In the genomic region with DNA sequence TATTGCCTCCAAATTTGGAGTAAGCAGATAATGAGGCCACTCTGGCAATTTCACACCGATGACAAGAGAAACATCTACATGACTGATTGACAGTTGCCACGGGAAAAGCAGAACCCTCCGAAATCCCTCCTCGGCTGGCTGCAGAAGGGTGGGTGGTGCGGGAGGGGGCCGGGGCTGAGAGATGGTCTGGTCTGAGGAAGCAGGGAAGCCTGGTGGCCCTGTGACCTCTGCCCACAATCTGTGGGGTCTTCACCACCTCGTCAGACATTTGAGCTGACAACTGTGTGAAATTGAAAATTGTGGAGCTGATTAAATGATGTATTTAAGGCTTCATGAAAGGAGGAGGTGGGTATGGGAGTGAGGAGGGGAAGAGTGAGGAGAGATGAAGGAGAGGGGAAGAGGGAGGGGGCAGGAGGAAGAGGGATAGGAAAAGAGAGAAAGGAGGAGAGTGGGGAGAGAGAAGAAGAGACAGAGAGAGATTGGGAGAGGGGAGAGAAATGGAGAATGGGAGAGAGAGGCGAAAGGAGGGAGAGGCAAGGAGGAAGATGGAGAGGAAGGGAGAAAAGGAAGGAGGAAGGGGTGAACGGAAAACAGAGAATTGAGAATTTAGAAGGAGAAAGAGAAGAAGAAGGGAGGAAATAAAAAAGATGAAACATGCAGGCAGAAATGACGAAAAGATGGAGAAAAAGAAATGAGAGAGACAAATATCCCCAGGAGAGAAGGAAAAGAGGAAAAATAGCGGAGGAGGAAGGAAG, we compare ENCODE assay signal across 21 cellular contexts.
A peak's percentile ranks its signal among the peaks of the same experiment; 100 is the strongest.
DNase-seq lines count a peak whose midpoint lies in the region; ATAC-seq and TF ChIP-seq lines count a peak whose summit lies in the region.
"Had no signal": no experiment of that assay in that cellular context is flagged by ENCODE, and none has a peak within 500 bp of the region (broad histone marks: within the 10 kb centered on the region; RNA-seq: fewer than 3 reads in every experiment).

No MANE protein-coding gene starts in this region.

- H3K9me3 Mint-ChIP-seq in GM23338 (no peaks in the 10 kb centered on the region), chondrocyte (ENCODE audit: low read depth) (no peaks in the 10 kb centered on the region), nephron (no peaks in the 10 kb centered on the region)
- H3K9me3 Mint-ChIP-seq: central memory CD8-positive, alpha-beta T cell; effector memory CD8-positive, alpha-beta T cell; stimulated activated naive CD8-positive, alpha-beta T cell treated with anti-CD3 and anti-CD28 coated beads, Interleukin-15, Interleukin-2, amounts not matched to agents 100 ng/mL and 50 ng/mL, for 24 hours had no signal

- H3K4me1 Mint-ChIP-seq in GM23338 (peaks cover 46% of the 10 kb centered on the region), chondrocyte (ENCODE audit: low read depth) (peaks cover 37% of the 10 kb centered on the region), nephron (peaks cover 63% of the 10 kb centered on the region)
- H3K4me1 Mint-ChIP-seq: central memory CD8-positive, alpha-beta T cell had no signal

- intact Hi-C loops in thyroid gland (cut with DNase I): no loop called here

- H3K27ac ChIP-seq in ACC112 (ENCODE audit: low read depth, low read length): no peak overlapping the region
- no peak overlapping the region for H3K27ac ChIP-seq in GM23338 (ENCODE audit: low read depth)
- H3K27ac ChIP-seq in thyroid gland: no peak overlapping the region
- H3K27ac ChIP-seq: KMS-11, SJSA1 had no signal

- no peaks in the 10 kb centered on the region for H3K79me2 ChIP-seq in ACC112 (ENCODE audit: control insufficient read depth, insufficient read depth, low read length, unreplicated experiment)
- no peaks in the 10 kb centered on the region for H3K79me2 ChIP-seq in GM23338 (replicated peaks; ENCODE audit: insufficient read depth)

- H3K9me3 ChIP-seq in thyroid gland: no peaks in the 10 kb centered on the region
- H3K9me3 ChIP-seq: SJSA1 had no signal

- H3K36me3 Mint-ChIP-seq in GM23338 (ENCODE audit: low read depth): no peaks in the 10 kb centered on the region
- H3K36me3 Mint-ChIP-seq in chondrocyte (ENCODE audit: low read depth): no peaks in the 10 kb centered on the region
- no peaks in the 10 kb centered on the region for H3K36me3 Mint-ChIP-seq in nephron (ENCODE audit: low read depth)

- TF ChIP-seq POLR2A in thyroid gland (IDR thresholded peaks at IDR 0.05): no peak

- H3K27ac Mint-ChIP-seq in GM23338: no peak overlapping the region
- peak overlapping the region; percentile 54 for H3K27ac Mint-ChIP-seq in chondrocyte (ENCODE audit: unreplicated experiment)
- H3K27ac Mint-ChIP-seq in nephron: peak overlapping the region; percentile 92 to 97 (median 95)
- H3K27ac Mint-ChIP-seq: effector memory CD8-positive, alpha-beta T cell; stimulated activated naive CD8-positive, alpha-beta T cell treated with anti-CD3 and anti-CD28 coated beads, Interleukin-15, Interleukin-2, amounts not matched to agents 100 ng/mL and 50 ng/mL, for 24 hours had no signal

- no peaks in the 10 kb centered on the region for H3K9me2 ChIP-seq in GM23338 (ENCODE audit: insufficient read depth)

- WGBS in thyroid gland, 2 donors: 47 to 52% methylated on average over 11 of the region's 11 CpGs

- TF ChIP-seq CTCF in GM23338 (conservative IDR thresholded peaks at IDR 0.05; ENCODE audit: low read depth in 2 of 2) (no peak), chondrocyte (IDR thresholded peaks at IDR 0.05) (no peak), nephron (IDR thresholded peaks at IDR 0.05; ENCODE audit: unreplicated experiment in 3 of 3) (no peak), thyroid gland (IDR thresholded peaks at IDR 0.05) (no peak)

- H3K36me3 ChIP-seq in ACC112 (ENCODE audit: insufficient read depth, low read length) (no peaks in the 10 kb centered on the region), GM23338 (ENCODE audit: insufficient read depth) (no peaks in the 10 kb centered on the region), thyroid gland (no peaks in the 10 kb centered on the region)
- H3K36me3 ChIP-seq: SJSA1 had no signal

- H3K27me3 Mint-ChIP-seq in GM23338 (ENCODE audit: insufficient read depth, low read depth, poor library complexity) (peaks cover 20% of the 10 kb centered on the region), chondrocyte (ENCODE audit: low read depth) (no peaks in the 10 kb centered on the region), nephron (ENCODE audit: low read depth) (peaks cover 46% of the 10 kb centered on the region)

- H2AFZ ChIP-seq in ACC112 (ENCODE audit: low read length, unreplicated experiment) (peak overlapping the region; percentile 68), GM23338 (peak overlapping the region; percentile 83)

- H3K4me1 ChIP-seq in ACC112 (ENCODE audit: control insufficient read depth, insufficient read depth, low read length, unreplicated experiment): peaks cover 23% of the 10 kb centered on the region
- H3K4me1 ChIP-seq in GM23338 (ENCODE audit: insufficient read depth): peaks cover 38% of the 10 kb centered on the region
- no peaks in the 10 kb centered on the region for H3K4me1 ChIP-seq in thyroid gland

- peak overlapping the region; percentile 75 for H3K4me2 ChIP-seq in GM23338
- H3K4me2 ChIP-seq: KMS-11 had no signal

- no peaks in the 10 kb centered on the region for H3F3A ChIP-seq in GM23338 (replicated peaks; ENCODE audit: low read depth)

- no peak for ATAC-seq in GM23338
- ATAC-seq: effector memory CD8-positive, alpha-beta T cell; PC-3 had no signal

- H3K4me3 Mint-ChIP-seq in GM23338 (peak overlapping the region; percentile 60), chondrocyte (ENCODE audit: unreplicated experiment) (peak overlapping the region; percentile 8), nephron (peak overlapping the region; percentile 67 to 79 (median 73))
- H3K4me3 Mint-ChIP-seq: central memory CD8-positive, alpha-beta T cell; effector memory CD8-positive, alpha-beta T cell; stimulated activated naive CD8-positive, alpha-beta T cell treated with anti-CD3 and anti-CD28 coated beads, Interleukin-15, Interleukin-2, amounts not matched to agents 100 ng/mL and 50 ng/mL, for 24 hours had no signal

- H3K4me3 ChIP-seq in ACC112 (ENCODE audit: low read depth, low read length) (peak overlapping the region; percentile 25; the same call in 1 of the 2 replicates), GM23338 (peak overlapping the region; percentile 53), thyroid gland (replicated peaks in 1 of 3) (no peak overlapping the region)
- H3K4me3 ChIP-seq: SJSA1 had no signal

- H4K20me1 ChIP-seq in GM23338 (replicated peaks; ENCODE audit: insufficient read depth): no peaks in the 10 kb centered on the region

- DNase-seq in GM23338 (ENCODE audit: low spot score) (no peak), chondrocyte (ENCODE audit: low spot score) (no peak), DMS79 treated with DMSO at 0.1 percent for 48 hours (lab: John Stamatoyannopoulos, UW) (no peak), thyroid gland (no peak), mucosa of gallbladder (ENCODE audit: low spot score) (no peak)
- DNase-seq in NK-92 treated with Interleukin-12 subunit alpha and Interleukin-12 subunit beta, amount 100 ng/mL, for 24 hours (lab: John Stamatoyannopoulos, UW): no peak
- DNase-seq: activated CD4-positive, alpha-beta T cell treated with anti-CD3 and anti-CD28 coated beads for 1 hour; activated effector memory CD4-positive, alpha-beta T cell treated with Interleukin-2 at 50 U/mL for 16 hours; effector memory CD8-positive, alpha-beta T cell; GOT3; hypothalamus; NCI-H1092; NCI-H69; PC-3; T-helper 9 cell had no signal

- no peaks in the 10 kb centered on the region for H3K27me3 ChIP-seq in ACC112 (ENCODE audit: insufficient read depth, low read length)
- H3K27me3 ChIP-seq in GM23338 (ENCODE audit: insufficient read depth): peaks cover 5% of the 10 kb centered on the region; the same call in 1 of the 2 replicates
- H3K27me3 ChIP-seq in thyroid gland: no peaks in the 10 kb centered on the region
- H3K27me3 ChIP-seq: SJSA1 had no signal

TF ChIP-seq in GM23338, 12 proteins besides CTCF, POLR2A, EP300 and RAD21 (continues in another document):
- TF ChIP-seq, protein P1, sequence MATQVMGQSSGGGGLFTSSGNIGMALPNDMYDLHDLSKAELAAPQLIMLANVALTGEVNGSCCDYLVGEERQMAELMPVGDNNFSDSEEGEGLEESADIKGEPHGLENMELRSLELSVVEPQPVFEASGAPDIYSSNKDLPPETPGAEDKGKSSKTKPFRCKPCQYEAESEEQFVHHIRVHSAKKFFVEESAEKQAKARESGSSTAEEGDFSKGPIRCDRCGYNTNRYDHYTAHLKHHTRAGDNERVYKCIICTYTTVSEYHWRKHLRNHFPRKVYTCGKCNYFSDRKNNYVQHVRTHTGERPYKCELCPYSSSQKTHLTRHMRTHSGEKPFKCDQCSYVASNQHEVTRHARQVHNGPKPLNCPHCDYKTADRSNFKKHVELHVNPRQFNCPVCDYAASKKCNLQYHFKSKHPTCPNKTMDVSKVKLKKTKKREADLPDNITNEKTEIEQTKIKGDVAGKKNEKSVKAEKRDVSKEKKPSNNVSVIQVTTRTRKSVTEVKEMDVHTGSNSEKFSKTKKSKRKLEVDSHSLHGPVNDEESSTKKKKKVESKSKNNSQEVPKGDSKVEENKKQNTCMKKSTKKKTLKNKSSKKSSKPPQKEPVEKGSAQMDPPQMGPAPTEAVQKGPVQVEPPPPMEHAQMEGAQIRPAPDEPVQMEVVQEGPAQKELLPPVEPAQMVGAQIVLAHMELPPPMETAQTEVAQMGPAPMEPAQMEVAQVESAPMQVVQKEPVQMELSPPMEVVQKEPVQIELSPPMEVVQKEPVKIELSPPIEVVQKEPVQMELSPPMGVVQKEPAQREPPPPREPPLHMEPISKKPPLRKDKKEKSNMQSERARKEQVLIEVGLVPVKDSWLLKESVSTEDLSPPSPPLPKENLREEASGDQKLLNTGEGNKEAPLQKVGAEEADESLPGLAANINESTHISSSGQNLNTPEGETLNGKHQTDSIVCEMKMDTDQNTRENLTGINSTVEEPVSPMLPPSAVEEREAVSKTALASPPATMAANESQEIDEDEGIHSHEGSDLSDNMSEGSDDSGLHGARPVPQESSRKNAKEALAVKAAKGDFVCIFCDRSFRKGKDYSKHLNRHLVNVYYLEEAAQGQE (IDR thresholded peaks at IDR 0.05; ENCODE audit: unreplicated experiment): no peak
- TF ChIP-seq STAT1 (IDR thresholded peaks at IDR 0.05; ENCODE audit: unreplicated experiment): no peak
- no peak for TF ChIP-seq CREB1 (CRISPR knock-in tag; IDR thresholded peaks at IDR 0.05; ENCODE audit: low read depth)
- no peak for TF ChIP-seq NANOG (IDR thresholded peaks at IDR 0.05; ENCODE audit: borderline replicate concordance)
- TF ChIP-seq JUNB (IDR thresholded peaks at IDR 0.05; ENCODE audit: unreplicated experiment): no peak
- TF ChIP-seq EZH2phosphoT487 (IDR thresholded peaks at IDR 0.05; ENCODE audit: unreplicated experiment): no peak

Comparison
In these comparisons a context has a peak if more than half of its experiments do, and no peak if none do; other contexts are left out.
1. H3K4me3 ChIP-seq: peak in ACC112 (single experiment) and GM23338 (single experiment); none in thyroid gland (0 of 3).
2. H3K4me3 Mint-ChIP-seq: peak in every context shown above with its lines; median percentile 73 in nephron; 60 in GM23338; 8 in chondrocyte.